In the genomic region with DNA sequence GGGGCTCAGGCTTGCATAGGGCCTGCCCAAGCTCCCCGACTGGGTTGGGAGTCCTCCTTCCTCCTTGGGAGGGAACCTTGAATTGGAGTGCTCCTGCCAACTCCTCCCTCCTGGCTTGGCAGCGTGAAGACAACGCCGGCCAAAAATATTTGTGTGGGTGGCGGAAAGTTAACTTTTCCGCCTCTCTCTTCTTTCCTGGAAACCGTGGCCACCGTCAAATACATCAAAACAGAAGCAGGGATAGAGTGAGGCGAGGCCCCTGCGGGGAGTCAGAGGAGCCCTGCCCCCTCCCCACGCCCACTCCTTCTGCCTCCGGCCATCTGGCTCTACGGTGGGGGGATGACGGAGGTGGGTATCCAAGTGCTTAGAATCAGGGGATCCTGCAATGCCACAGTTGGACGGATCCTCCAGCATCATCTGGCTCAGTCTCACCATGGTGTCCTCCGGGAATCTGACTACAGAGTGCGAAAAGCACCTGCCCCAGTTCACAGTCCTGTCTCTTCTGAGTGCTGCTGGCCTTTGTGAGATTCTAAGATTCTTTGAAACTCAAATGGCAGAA, we compare ENCODE assay signal across 9 cellular contexts. TPM values are rescaled to one million over a fixed set of nuclear protein-coding genes. Genes with fewer than 3 reads are reported as not detected.
DNase-seq lines count a peak whose midpoint lies in the region; ATAC-seq, FAIRE-seq and TF ChIP-seq lines count a peak whose summit lies in the region.
"Had no signal": no experiment of that assay in that cellular context is flagged by ENCODE, and none has a peak within 500 bp of the region (broad histone marks: within the 10 kb centered on the region; RNA-seq: fewer than 3 reads in every experiment).

No MANE protein-coding gene starts in this region.

- CTCF ChIA-PET in HepG2 (lab: Yijun Ruan, JAX; ENCODE audit: low intra/inter-chr PET ratio, low total read pairs) = no interaction called here

- H3K27ac ChIP-seq in caudate nucleus (ENCODE audit: low read depth, low read length) (peak overlapping the region; percentile 6), HepG2 (ENCODE audit: extremely low read length, insufficient read depth, low read length) (no peak overlapping the region), testis (peak overlapping the region in 1 of 2 donors; percentile 49)

- BruUV-seq in HepG2 (replicated peaks; lab: Mats Ljungman, UMichigan) = no TSS peak

- TF ChIP-seq CTCF in HepG2 (CRISPR knock-in tag; IDR thresholded peaks at IDR 0.05) = no peak
- TF ChIP-seq CTCF in testis (IDR thresholded peaks at IDR 0.05) = no peak

- H3K4me3 ChIP-seq in HepG2 (replicated peaks in 1 of 3; ENCODE audit: insufficient read depth in 1 of 3, low read depth in 2 of 3, low read length in 3 of 3) = no peak overlapping the region
- no peak overlapping the region for H3K4me3 ChIP-seq in testis

- H3K9me3 ChIP-seq in HepG2 (ENCODE audit: low read length) (no peaks in the 10 kb centered on the region), testis (no peaks in the 10 kb centered on the region)

- H4K20me1 ChIP-seq in HepG2 (ENCODE audit: insufficient read depth, low read length) = no peaks in the 10 kb centered on the region

- H3K9ac ChIP-seq in HepG2 (ENCODE audit: insufficient read depth, low read depth, low read length) = no peak overlapping the region

- intact Hi-C loops in HepG2 (cut with micrococcal nuclease; ENCODE audit: unreplicated experiment) = no loop called here
- intact Hi-C loops in testis (cut with DNase I; ENCODE audit: low total_unique reads) = no loop called here

- TF ChIP-seq EP300 in Ishikawa (IDR thresholded peaks at IDR 0.05; ENCODE audit: borderline replicate concordance) = peak; percentile 78
- TF ChIP-seq EP300 in HepG2 (IDR thresholded peaks at IDR 0.05; ENCODE audit: low read depth in 2 of 2, low read length in 2 of 2) = no peak
- TF ChIP-seq EP300 in HepG2 (CRISPR knock-in tag; IDR thresholded peaks at IDR 0.05; ENCODE audit: borderline replicate concordance) = no peak

- no peak for TF ChIP-seq POLR2A in HepG2 (IDR thresholded peaks at IDR 0.05; ENCODE audit: insufficient read depth in 1 of 2, low read depth in 2 of 2, low read length in 2 of 2)
- TF ChIP-seq POLR2A in testis (IDR thresholded peaks at IDR 0.05) = no peak

- no peak for FAIRE-seq in HepG2 (lab: Jason Lieb, UNC)

- H3K27me3 ChIP-seq in HepG2 (ENCODE audit: control insufficient read depth in 1 of 2, insufficient read depth in 2 of 2, low read length in 2 of 2) (peaks cover 0 to 29% of the 10 kb centered on the region in 2 experiments; a peak in 2 of 5 replicates), testis (no peaks in the 10 kb centered on the region)

- TF ChIP-seq RAD21 in Ishikawa (IDR thresholded peaks at IDR 0.05; ENCODE audit: low read depth) (no peak; the same call in 1 of the 2 replicates), HepG2 (CRISPR knock-in tag; IDR thresholded peaks at IDR 0.05) (no peak)

- POLR2A ChIA-PET in HepG2 (lab: Yijun Ruan, JAX) = interaction anchor here (1.2 kb wide), 1 partner anchor 86 kb away, joined by 4 read pairs; the partner anchor contains the start of gene RBM22

- H3K36me3 ChIP-seq in HepG2 (replicated peaks in 1 of 2; ENCODE audit: control insufficient read depth in 1 of 2, insufficient read depth in 2 of 2, low read length in 2 of 2) (no peaks in the 10 kb centered on the region), testis (ENCODE audit: low read depth, missing control alignments) (no peaks in the 10 kb centered on the region)

- H3K4me1 ChIP-seq in HepG2 (ENCODE audit: insufficient read depth, low read length) = peaks cover 64% of the 10 kb centered on the region
- peaks cover 64% of the 10 kb centered on the region for H3K4me1 ChIP-seq in testis

- 19% methylated on average over 14 of the region's 17 CpGs for WGBS in HepG2 (ENCODE audit: low lambda C conversion rate)
- WGBS in testis, 2 donors = 25 to 27% methylated on average over 16 to 17 of the region's 17 CpGs

- in situ Hi-C loops in HepG2 (cut with HindIII; ENCODE audit: extremely low pct_ligation_motif_present, low pct_unique_long_range_greater_than_20kb) = no loop called here

- no peak overlapping the region for H3K4me2 ChIP-seq in HepG2 (ENCODE audit: low read depth, low read length)

- H3K79me2 ChIP-seq in HepG2 (ENCODE audit: insufficient read depth, low read length) = no peaks in the 10 kb centered on the region

- DNase-seq in caudate nucleus (lab: John Stamatoyannopoulos, UW) (no peak), HepG2 (ENCODE audit: low spot score) (no peak), testis (peak; percentile 58), epidermal melanocyte (ENCODE audit: insufficient read length, low spot score) (no peak)
- DNase-seq in activated CD4-positive, alpha-beta T cell treated with anti-CD3 and anti-CD28 coated beads for 1 hour = no peak
- DNase-seq in activated naive CD4-positive, alpha-beta T cell (lab: John Stamatoyannopoulos, UW) = no peak
- DNase-seq: T-helper 9 cell had no signal

- ATAC-seq in HepG2 (no peak), GM21447 (IDR thresholded peaks at IDR 0.05; ENCODE audit: unreplicated experiment) (no peak)

- no peak overlapping the region for H2AFZ ChIP-seq in HepG2 (ENCODE audit: low read length)

TF ChIP-seq in Ishikawa, 13 proteins besides CTCF, POLR2A, EP300 and RAD21 (continues in another document):
- peak; percentile 88 for TF ChIP-seq EGR1 (IDR thresholded peaks at IDR 0.05)
- peak; percentile 83 for TF ChIP-seq NFIC (IDR thresholded peaks at IDR 0.05)
- no peak for TF ChIP-seq TAF1 (IDR thresholded peaks at IDR 0.05; ENCODE audit: low read depth)
- TF ChIP-seq ZBTB7A (IDR thresholded peaks at IDR 0.05; ENCODE audit: low read depth) = 0 out of 2 replicates have a peak, but pooled peaks have one; percentile 32
- TF ChIP-seq TEAD4 (IDR thresholded peaks at IDR 0.05) = peak; percentile 35
- TF ChIP-seq CEBPB (IDR thresholded peaks at IDR 0.05) = no peak

TF ChIP-seq in HepG2, 621 proteins besides CTCF, POLR2A, EP300 and RAD21:
- TF ChIP-seq ZFYVE20 (CRISPR knock-in tag; IDR thresholded peaks at IDR 0.05; ENCODE audit: borderline replicate concordance, low read depth) (no peak), ZNF263 (CRISPR knock-in tag; IDR thresholded peaks at IDR 0.05) (peak; percentile 44; the same call in 1 of the 2 replicates)

RNA-seq across cellular contexts. Expression of gene SYNPO, which starts 25.2 kb away (rescaled TPM):
- total RNA-seq in HepG2 (2016; rRNA removed; fragmentation: Illumina TruSeq; extraction: Trizol) = 0.09 and 0.22 TPM in 2 replicates
- total RNA-seq in HepG2 (2016; cell fraction: cytosol; rRNA removed; fragmentation: Illumina TruSeq; extraction: Trizol; ENCODE audit: low read depth) = under 0.01 TPM in 1 of 2 replicates, not detected in the other
- 0.04 and 0.09 TPM in 2 replicates for total RNA-seq in HepG2 (2016; cell fraction: insoluble cytoplasmic fraction; rRNA removed; fragmentation: Illumina TruSeq; extraction: Trizol)
- 0.10 and 0.12 TPM in 2 replicates for total RNA-seq in HepG2 (2016; cell fraction: membrane; rRNA removed; fragmentation: Illumina TruSeq; extraction: Trizol)
- 0.16 and 0.25 TPM in 2 replicates for total RNA-seq in HepG2 (2016; cell fraction: nucleus; rRNA removed; fragmentation: Illumina TruSeq; extraction: Trizol)
- 0.05 and 0.30 TPM in 2 replicates for polyA plus RNA-seq in HepG2 (2011; rRNA removed)
- 0.04 and 0.07 TPM in 2 replicates for polyA plus RNA-seq in HepG2 (2011; cell fraction: cytosol; rRNA removed)
- polyA plus RNA-seq in HepG2 (2011; cell fraction: nucleus; rRNA removed) = 0.33 and 0.42 TPM in 2 replicates
- 0.07 and 0.19 TPM in 2 replicates for polyA plus RNA-seq in HepG2 (2012)
- polyA plus RNA-seq in HepG2 (2016; cell fraction: cytosol; fragmentation: Illumina TruSeq; extraction: Trizol; ENCODE audit: low read depth) = 0.02 and 0.03 TPM in 2 replicates
- 0.15 and 0.20 TPM in 2 replicates for polyA plus RNA-seq in HepG2 (2016; cell fraction: insoluble cytoplasmic fraction; fragmentation: Illumina TruSeq; extraction: Trizol; ENCODE audit: low read depth)
- polyA plus RNA-seq in HepG2 (2016; cell fraction: membrane; fragmentation: Illumina TruSeq; extraction: Trizol; ENCODE audit: low read depth) = 0.03 and 0.05 TPM in 2 replicates
- 0.30 and 0.49 TPM in 2 replicates for polyA plus RNA-seq in HepG2 (2016; cell fraction: nucleus; fragmentation: Illumina TruSeq; extraction: Trizol; ENCODE audit: insufficient read depth, low read depth)
- 0.46 and 18.5 TPM in 2 replicates for polyA minus RNA-seq in HepG2 (2011; rRNA and poly(A)+ RNA removed; ENCODE audit: low replicate concordance)
- 0.30 and 0.70 TPM in 2 replicates for polyA minus RNA-seq in HepG2 (2011; cell fraction: cytosol; rRNA and poly(A)+ RNA removed)
- 0.39 and 0.62 TPM in 2 replicates for polyA minus RNA-seq in HepG2 (2011; cell fraction: nucleus; rRNA and poly(A)+ RNA removed)
- total RNA-seq in testis = 10 to 100 TPM; 49.1 to 53.2 TPM
- polyA plus RNA-seq in testis (ENCODE audit: insufficient read depth, low read depth, low replicate concordance) = 52.2 TPM

RNA-seq across cellular contexts. Expression of gene MYOZ3, which starts 45.8 kb away (rescaled TPM):
- not detected in 2 replicates for total RNA-seq in HepG2 (2016; rRNA removed; fragmentation: Illumina TruSeq; extraction: Trizol)
- not detected in 2 replicates for total RNA-seq in HepG2 (2016; cell fraction: cytosol; rRNA removed; fragmentation: Illumina TruSeq; extraction: Trizol; ENCODE audit: low read depth)
- total RNA-seq in HepG2 (2016; cell fraction: insoluble cytoplasmic fraction; rRNA removed; fragmentation: Illumina TruSeq; extraction: Trizol) = not detected in 2 replicates
- total RNA-seq in HepG2 (2016; cell fraction: membrane; rRNA removed; fragmentation: Illumina TruSeq; extraction: Trizol) = not detected in 2 replicates
- total RNA-seq in HepG2 (2016; cell fraction: nucleus; rRNA removed; fragmentation: Illumina TruSeq; extraction: Trizol) = not detected in 2 replicates
- polyA plus RNA-seq in HepG2 (2011; rRNA removed) = 0.05 TPM in 1 of 2 replicates, not detected in the other
- not detected in 2 replicates for polyA plus RNA-seq in HepG2 (2011; cell fraction: cytosol; rRNA removed)
- not detected in 2 replicates for polyA plus RNA-seq in HepG2 (2011; cell fraction: nucleus; rRNA removed)
- 0.05 TPM in 1 of 2 replicates, not detected in the other for polyA plus RNA-seq in HepG2 (2012)
- not detected in 2 replicates for polyA plus RNA-seq in HepG2 (2016; cell fraction: cytosol; fragmentation: Illumina TruSeq; extraction: Trizol; ENCODE audit: low read depth)
- polyA plus RNA-seq in HepG2 (2016; cell fraction: insoluble cytoplasmic fraction; fragmentation: Illumina TruSeq; extraction: Trizol; ENCODE audit: low read depth) = not detected in 2 replicates
- polyA plus RNA-seq in HepG2 (2016; cell fraction: membrane; fragmentation: Illumina TruSeq; extraction: Trizol; ENCODE audit: low read depth) = not detected in 2 replicates
- polyA plus RNA-seq in HepG2 (2016; cell fraction: nucleus; fragmentation: Illumina TruSeq; extraction: Trizol; ENCODE audit: insufficient read depth, low read depth) = not detected in 2 replicates
- polyA minus RNA-seq in HepG2 (2011; rRNA and poly(A)+ RNA removed; ENCODE audit: low replicate concordance) = 0.05 TPM in 1 of 2 replicates, not detected in the other
- polyA minus RNA-seq in HepG2 (2011; cell fraction: cytosol; rRNA and poly(A)+ RNA removed) = not detected in 2 replicates
- not detected in 2 replicates for polyA minus RNA-seq in HepG2 (2011; cell fraction: nucleus; rRNA and poly(A)+ RNA removed)
- 10 to 100 TPM; 12.0 to 12.7 TPM for total RNA-seq in testis
- 10.4 TPM for polyA plus RNA-seq in testis (ENCODE audit: insufficient read depth, low read depth, low replicate concordance)

Comparison
In these comparisons a context has a peak if more than half of its experiments do, and no peak if none do; other contexts are left out.
1. RNA of gene SYNPO, which starts 25.2 kb away (total RNA-seq): 49.1 to 53.2 TPM in testis; under 0.01 to 0.25 TPM in HepG2; every median in the first group is over 10 times any median in the second.
2. RNA of gene MYOZ3, which starts 45.8 kb away (total RNA-seq): 12.0 to 12.7 TPM in testis; not detected in HepG2; every median in the first group is over 10 times any median in the second.